ENCODE assay signal across 8 cellular contexts in the genomic region with DNA sequence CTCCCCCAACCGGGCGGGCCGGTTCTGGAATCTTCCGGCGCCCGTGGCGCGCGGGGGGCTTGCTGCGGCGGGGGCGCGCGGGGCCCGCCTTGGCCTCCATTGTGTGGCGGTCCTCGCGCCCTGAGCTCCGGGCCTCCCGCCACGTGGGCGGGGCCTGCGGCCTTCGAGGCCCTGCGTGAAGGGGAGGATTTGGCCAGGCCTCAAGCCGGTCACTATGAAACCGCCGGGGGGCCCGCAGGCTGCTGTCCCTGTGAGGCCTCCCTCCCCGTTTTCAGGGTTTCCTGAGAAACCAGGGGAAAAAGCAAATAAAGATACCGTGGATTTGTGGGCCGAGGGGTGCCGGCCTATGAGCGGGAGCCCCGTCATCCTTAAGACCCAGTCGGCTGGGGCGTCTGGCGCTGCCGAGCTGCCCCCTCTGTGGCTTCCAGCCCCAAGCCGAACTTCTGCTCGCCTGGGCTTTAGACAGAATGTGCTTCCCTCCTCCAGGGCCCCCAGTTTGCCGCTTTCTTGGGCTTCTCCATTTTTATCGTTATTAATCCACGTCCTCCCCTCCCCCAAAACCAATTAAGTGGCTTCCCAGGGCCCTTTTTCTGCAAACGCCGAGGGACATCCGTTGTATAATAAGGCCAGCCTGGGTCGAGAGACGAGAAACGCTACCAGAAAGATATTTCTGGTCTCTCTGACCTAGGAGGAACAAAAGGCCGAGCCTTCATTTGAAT. TPM values are rescaled to one million over a fixed set of nuclear protein-coding genes. Genes with fewer than 3 reads are reported as not detected.
DNase-seq lines count a peak whose midpoint lies in the region; ATAC-seq and TF ChIP-seq lines count a peak whose summit lies in the region.

No MANE protein-coding gene starts in this region.

- H3K4me3 ChIP-seq in kidney epithelial cell (ENCODE audit: low read depth, low read length), result peak overlapping the region; percentile 76

- DNase-seq in CD14-positive monocyte (ENCODE audit: low spot score) (no peak), HUDEP-2 (lab: John Stamatoyannopoulos, UW; ENCODE audit: unreplicated experiment in 76 of 76) (peak in 46 of 76 experiments; percentile 3 to 64 (median 40)), T-helper 9 cell (peak; percentile 27), cerebellum (ENCODE audit: low spot score) (peak; percentile 76), kidney epithelial cell (ENCODE audit: low read depth) (no peak), SW 1271 (lab: John Stamatoyannopoulos, UW) (no peak)
- peak; percentile 51 for DNase-seq in stimulated activated CD4-positive, alpha-beta T cell treated with anti-CD3 and anti-CD28 coated beads, Interleukin-15, amount 100 ng/mL, for 24 hours

- intact Hi-C loops in CD14-positive monocyte (cut with micrococcal nuclease), result loop anchor here (5.0 to 10.0 kb wide), 2 partner anchors 34 to 116 kb away; a partner anchor contains a TSS

- H3K27ac Mint-ChIP-seq in CD14-positive monocyte, result peak overlapping the region; percentile 97 to 100 (median 100)

- ATAC-seq in GM19463 (IDR thresholded peaks at IDR 0.05; ENCODE audit: unreplicated experiment), result peak; percentile 14

- TF ChIP-seq CTCF in CD14-positive monocyte (IDR thresholded peaks at IDR 0.05), result no peak
- no peak for TF ChIP-seq CTCF in kidney epithelial cell (IDR thresholded peaks at IDR 0.05; ENCODE audit: insufficient read depth, low read length, poor library complexity, severe bottlenecking)

- peaks cover 0 to 2% (median 0%) of the 10 kb centered on the region in 3 donors for H3K27me3 Mint-ChIP-seq in CD14-positive monocyte (ENCODE audit: low read depth in 3 of 3)

- H3K4me1 Mint-ChIP-seq in CD14-positive monocyte, result peaks cover 46% of the 10 kb centered on the region

- peak overlapping the region; percentile 93 to 98 for H3K4me3 Mint-ChIP-seq in CD14-positive monocyte

- H3K9me3 Mint-ChIP-seq in CD14-positive monocyte, result no peaks in the 10 kb centered on the region

- H3K36me3 Mint-ChIP-seq in CD14-positive monocyte, result peaks cover 29 to 32% of the 10 kb centered on the region in 2 donors

- no peaks in the 10 kb centered on the region for H3K27me3 ChIP-seq in kidney epithelial cell (ENCODE audit: control insufficient read depth, insufficient read depth, low read length)

- no peaks in the 10 kb centered on the region for H3K36me3 ChIP-seq in kidney epithelial cell (ENCODE audit: control insufficient read depth, insufficient read depth, low read length)

RNA-seq across cellular contexts. Expression of a gene that starts 0.6 kb away (rescaled TPM):
- 100 to 1,000 TPM in 1 of 2 donors, 10 to 100 TPM in 1; 81.2 to 136 TPM for polyA plus RNA-seq in CD14-positive monocyte
- total RNA-seq in cerebellum, result 206 TPM
- total RNA-seq in kidney epithelial cell, result 189 and 205 TPM in 2 replicates

RNA-seq across cellular contexts. Expression of a gene that starts 0.9 kb away (rescaled TPM):
- 1 to 10 TPM; 4.0 to 4.8 TPM for polyA plus RNA-seq in CD14-positive monocyte
- 21.1 TPM for total RNA-seq in cerebellum
- 51.8 and 59.6 TPM in 2 replicates for total RNA-seq in kidney epithelial cell

RNA-seq across cellular contexts. Expression of a gene that starts 37.8 kb away (rescaled TPM):
- 10 to 100 TPM; 14.9 to 15.7 TPM for polyA plus RNA-seq in CD14-positive monocyte
- total RNA-seq in cerebellum, result 3.3 TPM
- total RNA-seq in kidney epithelial cell, result 8.9 and 10.3 TPM in 2 replicates

RNA-seq across cellular contexts. Expression of a gene that starts 46.8 kb away (rescaled TPM):
- under 1 TPM; 0.35 to 0.50 TPM for polyA plus RNA-seq in CD14-positive monocyte
- not detected for total RNA-seq in cerebellum
- total RNA-seq in kidney epithelial cell, result 0.33 TPM in 1 of 2 replicates, not detected in the other

Comparison
In these comparisons a context has a peak if more than half of its experiments do, and no peak if none do; other contexts are left out.
1. DNase-seq: peak in HUDEP-2 (46 of 76), T-helper 9 cell (single experiment), cerebellum (single experiment) and stimulated activated CD4-positive, alpha-beta T cell treated with anti-CD3 and anti-CD28 coated beads, Interleukin-15, amount 100 ng/mL, for 24 hours (single experiment); none in CD14-positive monocyte (single experiment), kidney epithelial cell (single experiment) and SW 1271 (0 of 2).